ENCODE assay signal across 8 cellular contexts in genomic region chr22:28442951-28443876, GRCh38.
A peak's percentile ranks its signal among the peaks of the same experiment; 100 is the strongest.
DNase-seq lines count a peak whose midpoint lies in the region; TF ChIP-seq lines count a peak whose summit lies in the region.

No MANE protein-coding gene starts in this region.

- H3K36me3 Mint-ChIP-seq in mesothelial cell of epicardium, result no peaks in the 10 kb centered on the region

- DNase-seq in C1 segment of cervical spinal cord (lab: John Stamatoyannopoulos, UW) (peak in 12 of 14 donors; percentile 7 to 65 (median 38)), Kasumi-1 (lab: John Stamatoyannopoulos, UW) (peak; percentile 92 to 95), fibroblast of gingiva (ENCODE audit: low read depth) (peak; percentile 76), mesothelial cell of epicardium (ENCODE audit: low spot score in 2 of 2, unreplicated experiment in 2 of 2) (peak; percentile 29 to 46), superior temporal gyrus (ENCODE audit: extremely low spot score) (peak; percentile 83), NCI-H2107 treated with DMSO at 0.1 percent for 48 hours (lab: John Stamatoyannopoulos, UW; ENCODE audit: unreplicated experiment) (no peak), SW480 (ENCODE audit: low spot score) (no peak)
- DNase-seq in activated CD8-positive, alpha-beta memory T cell treated with anti-CD3 and anti-CD28 coated beads, Interleukin-2, amount 50 U/mL, for 48 hours, result peak; percentile 52

- TF ChIP-seq CTCF in mesothelial cell of epicardium (IDR thresholded peaks at IDR 0.05; ENCODE audit: unreplicated experiment), result no peak

- peak overlapping the region; percentile 93 for H3K27ac Mint-ChIP-seq in mesothelial cell of epicardium

- no peaks in the 10 kb centered on the region for H3K27me3 Mint-ChIP-seq in mesothelial cell of epicardium (ENCODE audit: low read depth)

- H3K4me1 Mint-ChIP-seq in mesothelial cell of epicardium, result peaks cover 32% of the 10 kb centered on the region

- H3K9me3 Mint-ChIP-seq in mesothelial cell of epicardium, result no peaks in the 10 kb centered on the region

- H3K4me3 Mint-ChIP-seq in mesothelial cell of epicardium, result peak overlapping the region; percentile 90

Comparison
In these comparisons a context has a peak if more than half of its experiments do, and no peak if none do; other contexts are left out.
1. DNase-seq: peak in C1 segment of cervical spinal cord (12 of 14), Kasumi-1 (2 of 2), activated CD8-positive, alpha-beta memory T cell treated with anti-CD3 and anti-CD28 coated beads, Interleukin-2, amount 50 U/mL, for 48 hours (single experiment), fibroblast of gingiva (single experiment), mesothelial cell of epicardium (2 of 2) and superior temporal gyrus (single experiment); none in NCI-H2107 treated with DMSO at 0.1 percent for 48 hours (single experiment) and SW480 (single experiment).